8 cellular contexts compared by ENCODE assay signal in the genomic region with DNA sequence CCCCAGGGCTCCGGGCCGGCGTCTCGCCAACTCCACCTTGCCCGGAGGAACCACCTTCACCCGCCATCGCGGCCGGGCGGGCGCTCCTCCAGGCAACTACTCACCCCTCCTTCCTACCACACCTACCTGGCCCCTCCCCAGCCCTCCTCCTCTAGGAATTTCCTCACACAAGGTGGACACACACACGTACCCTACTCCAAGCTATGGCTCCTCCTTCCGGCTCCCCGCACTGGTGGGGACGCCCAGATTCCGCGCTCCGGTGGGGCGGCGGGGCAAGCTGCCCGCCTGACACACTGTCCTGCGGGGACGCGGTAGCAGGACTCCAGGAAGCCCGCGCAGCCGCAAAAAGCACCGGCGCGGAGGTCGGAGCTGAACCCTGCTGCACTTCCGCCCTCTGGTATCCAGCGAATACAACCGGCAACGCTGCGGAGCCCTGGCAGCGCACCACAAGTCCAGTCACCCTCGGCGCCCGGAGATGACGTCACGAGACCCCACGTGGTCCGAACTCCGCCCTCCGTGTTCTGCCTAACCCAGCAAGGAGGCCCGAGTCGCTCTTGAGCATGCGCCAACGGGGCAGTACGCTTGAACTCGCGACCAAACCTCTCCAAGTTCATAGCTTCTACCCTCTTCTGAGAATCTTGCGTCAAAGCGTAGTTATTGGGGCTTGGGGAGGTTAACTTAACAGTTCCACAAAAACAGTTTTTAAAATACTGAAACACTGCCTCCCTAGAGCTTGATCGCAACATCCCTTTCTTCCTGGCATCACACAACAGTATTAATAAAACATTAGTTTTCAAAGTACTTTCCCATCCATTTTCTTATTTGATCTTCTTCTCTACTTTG.
A peak's percentile ranks its signal among the peaks of the same experiment; 100 is the strongest.
DNase-seq lines count a peak whose midpoint lies in the region; ATAC-seq lines count a peak whose summit lies in the region.

TSS of gene ATG5 (minus strand) at position 425 of the 843 bp plus-strand sequence. CDS start 9,552 bp downstream, outside the sequence.

- peak; percentile 85 to 99 (median 97) for DNase-seq in C1 segment of cervical spinal cord (lab: John Stamatoyannopoulos, UW)
- peak; percentile 96 for DNase-seq in NCI-H748 treated with DMSO at 0.1 percent for 48 hours (lab: John Stamatoyannopoulos, UW)
- DNase-seq in activated CD4-positive, alpha-beta T cell treated with anti-CD3 and anti-CD28 coated beads, Interleukin-2, amount 50 U/mL, for 24 hours (ENCODE audit: low read depth in 1 of 2, low spot score in 1 of 2) = peak; percentile 100
- DNase-seq in dedifferentiated amniotic fluid mesenchymal stem cell (ENCODE audit: extremely low spot score) = peak; percentile 97
- DNase-seq in left kidney (ENCODE audit: low read depth, low spot score) = peak; percentile 100
- DNase-seq in stimulated activated CD4-positive, alpha-beta T cell treated with anti-CD3 and anti-CD28 coated beads, Interleukin-2, amount 100 ng/mL, for 24 hours = peak; percentile 100

- ATAC-seq in GM19372 (IDR thresholded peaks at IDR 0.05; ENCODE audit: low read depth, unreplicated experiment) = peak; percentile 88
- ATAC-seq in HG03558 (IDR thresholded peaks at IDR 0.05; ENCODE audit: extremely low read depth, unreplicated experiment) = peak; percentile 94

Comparison
In these comparisons a context has a peak if more than half of its experiments do, and no peak if none do; other contexts are left out.
1. Peak in every context shown above with its lines: DNase-seq and ATAC-seq.